In genomic region chr4:30495261-30496050, GRCh38 we compare ENCODE assay signal across 21 cellular contexts.
"Had no signal": no experiment of that assay in that cellular context is flagged by ENCODE, and none has a peak within 500 bp of the region (broad histone marks: within the 10 kb centered on the region; RNA-seq: fewer than 3 reads in every experiment).

No MANE protein-coding gene starts in this region.

- H3K4me3 ChIP-seq: esophagus muscularis mucosa, gastroesophageal sphincter, left ventricle myocardium inferior, lower lobe of right lung, psoas muscle, right lobe of liver, skin epidermis, suprapubic skin, thyroid gland, upper lobe of left lung, vagina had no signal

- H3K79me2 ChIP-seq: parathyroid adenoma had no signal

- H2AFZ ChIP-seq: parathyroid adenoma had no signal

- H3K36me3 ChIP-seq: esophagus muscularis mucosa, gastroesophageal sphincter, left ventricle myocardium inferior, lower lobe of right lung, right lobe of liver, suprapubic skin, thyroid gland, upper lobe of left lung, vagina had no signal

- H3K9ac ChIP-seq: parathyroid adenoma had no signal

- H3K27me3 ChIP-seq: esophagus muscularis mucosa, gastroesophageal sphincter, right lobe of liver, suprapubic skin, thyroid gland, upper lobe of left lung, vagina had no signal

- H3K9me3 ChIP-seq: lower lobe of right lung, psoas muscle, right lobe of liver, thyroid gland, upper lobe of left lung, vagina had no signal

- H3K4me1 ChIP-seq: esophagus muscularis mucosa, gastroesophageal sphincter, left ventricle myocardium inferior, lower lobe of right lung, parathyroid adenoma, psoas muscle, right lobe of liver, suprapubic skin, thyroid gland, upper lobe of left lung, vagina had no signal

- H3K27ac ChIP-seq: epithelial cell of prostate, esophagus muscularis mucosa, gastroesophageal sphincter, left ventricle myocardium inferior, lower lobe of right lung, parathyroid adenoma, psoas muscle, right lobe of liver, skin epidermis, suprapubic skin, thyroid gland, upper lobe of left lung, vagina had no signal

- DNase-seq: effector memory CD4-positive, alpha-beta T cell; glutamatergic neuron; kidney; left cardiac atrium; left ventricle myocardium inferior; lower lobe of right lung; midbrain; psoas muscle; retina; right lobe of liver; stimulated activated naive CD4-positive, alpha-beta T cell treated with Interleukin-2 at 50 U/mL for 16 hours; thyroid gland; upper lobe of left lung had no signal

- ATAC-seq: gastroesophageal sphincter; left cardiac atrium; lower lobe of right lung; natural killer cell treated with Interleukin-12 subunit alpha and Interleukin-12 subunit beta and Interleukin-15 and Interleukin-18, amount 100 ng/mL, for 72 hours; psoas muscle; right lobe of liver had no signal
